In the genomic region with DNA sequence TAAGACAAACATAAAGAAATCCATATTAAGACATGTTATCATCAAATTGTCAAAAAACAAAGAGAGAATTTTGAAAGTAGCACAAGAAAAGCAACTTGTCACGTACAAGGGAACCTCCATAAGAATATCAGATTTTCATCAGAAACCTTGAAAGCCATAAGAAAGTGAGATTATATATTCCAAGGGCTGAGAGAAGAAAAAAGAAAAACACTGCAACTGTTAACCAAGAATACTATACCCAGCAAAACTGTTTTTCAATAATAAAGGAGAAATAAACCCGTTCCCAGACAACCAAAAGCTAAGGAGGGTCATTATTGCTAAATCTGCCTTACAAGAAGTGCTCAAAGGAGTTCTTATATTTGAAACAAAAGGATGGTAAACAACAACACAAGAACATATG, we compare ENCODE assay signal across 34 cellular contexts.
"Had no signal": no experiment of that assay in that cellular context is flagged by ENCODE, and none has a peak within 500 bp of the region (broad histone marks: within the 10 kb centered on the region; RNA-seq: fewer than 3 reads in every experiment).

No MANE protein-coding gene starts in this region.

- H3K27me3 ChIP-seq: MG63 had no signal

- H3K4me3 ChIP-seq: MG63 had no signal

- H3K36me3 ChIP-seq: MG63 had no signal

- DNase-seq: Karpas-422, Kasumi-1, MG63, MM.1S, MV-4-11, NCI-H1048, NCI-H1092, NCI-H1092 treated with DMSO at 0.1 percent for 48 hours, NCI-H1105, NCI-H1105 treated with DMSO at 0.1 percent for 48 hours, NCI-H1417, NCI-H1417 treated with DMSO at 0.1 percent for 48 hours, NCI-H1436, NCI-H1436 treated with DMSO at 0.1 percent for 48 hours, NCI-H146, NCI-H1694, NCI-H1694 treated with DMSO at 0.1 percent for 48 hours, NCI-H187, NCI-H187 treated with DMSO at 0.1 percent for 48 hours, NCI-H1930, NCI-H2029, NCI-H2029 treated with DMSO at 0.1 percent for 48 hours, NCI-H2081, NCI-H2081 treated with DMSO at 0.1 percent for 48 hours, NCI-H2107, NCI-H2171, NCI-H2171 treated with DMSO at 0.1 percent for 48 hours, NCI-H2227 treated with DMSO at 0.1 percent for 48 hours, NCI-H226, NCI-H345, NCI-H446, NCI-H446 treated with DMSO at 0.1 percent for 48 hours, NCI-H510A, NCI-H510A treated with DMSO at 0.1 percent for 48 hours had no signal
